8 cellular contexts compared by ENCODE assay signal in the genomic region with DNA sequence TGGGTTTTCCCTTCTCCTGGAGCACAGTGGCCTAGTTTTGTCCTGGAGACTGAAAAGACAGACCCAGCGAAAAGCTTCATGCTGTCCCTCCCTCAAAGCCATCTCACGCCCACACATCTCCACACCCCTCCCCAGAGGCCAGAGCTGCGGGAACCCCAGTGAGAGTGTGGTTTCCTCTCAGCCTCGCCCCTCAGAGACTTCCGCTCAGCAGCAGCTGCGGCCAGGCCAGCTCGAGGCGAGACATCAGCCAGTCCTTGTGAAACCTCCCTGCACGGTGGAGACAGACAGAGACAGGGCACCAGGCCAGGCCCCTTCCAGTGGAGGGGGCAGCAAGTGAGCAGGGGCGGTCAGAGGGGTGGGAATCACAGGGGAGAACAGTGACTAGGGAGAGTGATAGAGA.
DNase-seq lines count a peak whose midpoint lies in the region; ATAC-seq and TF ChIP-seq lines count a peak whose summit lies in the region.

No MANE protein-coding gene starts in this region.

- intact Hi-C loops in heart left ventricle (cut with DNase I), result loop anchor here in 5 of 10 donors (2.0 to 10.0 kb wide), 6 partner anchors 49 to 154 kb away; no protein-coding TSS in a partner anchor

- no peaks in the 10 kb centered on the region for H3K27me3 ChIP-seq in Peyer's patch
- H3K27me3 ChIP-seq in heart left ventricle, result no peaks in the 10 kb centered on the region

- TF ChIP-seq POLR2A in Peyer's patch (IDR thresholded peaks at IDR 0.05) (no peak), heart left ventricle (IDR thresholded peaks at IDR 0.05) (no peak)

- DNase-seq in Peyer's patch (peak; percentile 66 to 94 (median 91)), heart left ventricle (peak; percentile 86 to 95 (median 94)), NCI-H1048 (lab: John Stamatoyannopoulos, UW) (no peak)
- peak; percentile 49 for DNase-seq in activated T-helper 9 cell treated with anti-CD3 and anti-CD28 coated beads, Interleukin-2, amount 50 U/mL, for 16 hours (ENCODE audit: low read depth)

- peaks cover 0 to 30% (median 28%) of the 10 kb centered on the region in 4 donors for H3K4me1 ChIP-seq in Peyer's patch
- peaks cover 15 to 49% (median 34%) of the 10 kb centered on the region in 12 donors for H3K4me1 ChIP-seq in heart left ventricle

- H3K9me3 ChIP-seq in Peyer's patch (no peaks in the 10 kb centered on the region), heart left ventricle (peaks cover 0 to under 1% (median 0%) of the 10 kb centered on the region in 12 donors)

- WGBS in heart left ventricle, 4 donors, result 29 to 62% (median 40%) methylated on average over 9 to 10 of the region's 10 CpGs

- H3K36me3 ChIP-seq in Peyer's patch, result no peaks in the 10 kb centered on the region
- no peaks in the 10 kb centered on the region for H3K36me3 ChIP-seq in heart left ventricle

- H3K27ac ChIP-seq in Peyer's patch, result peak overlapping the region; percentile 33 to 77 (median 68)
- H3K27ac ChIP-seq in heart left ventricle, result peak overlapping the region in 11 of 12 donors; percentile 26 to 91 (median 68)
- peak overlapping the region in 20 of 21 experiments; percentile 53 to 95 (median 79) for H3K27ac ChIP-seq in skin epidermis

- TF ChIP-seq CTCF in Peyer's patch (IDR thresholded peaks at IDR 0.05) (no peak), heart left ventricle (IDR thresholded peaks at IDR 0.05) (no peak)

- ATAC-seq in GM18520 (IDR thresholded peaks at IDR 0.05; ENCODE audit: unreplicated experiment) (peak; percentile 47), HG02870 (IDR thresholded peaks at IDR 0.05; ENCODE audit: unreplicated experiment) (peak; percentile 83), heart left ventricle (peak; percentile 70 to 94 (median 94)), GM21360 (IDR thresholded peaks at IDR 0.05; ENCODE audit: unreplicated experiment) (no peak)

- H3K4me3 ChIP-seq in Peyer's patch (peak overlapping the region in 1 of 4 donors; percentile 29), heart left ventricle (peak overlapping the region in 1 of 12 donors; percentile 28), skin epidermis (no peak overlapping the region)
